In genomic region chr16:72066747-72067146, GRCh38 we compare ENCODE assay signal across 8 cellular contexts. TPM values are rescaled to one million over a fixed set of nuclear protein-coding genes. Genes with fewer than 3 reads are reported as not detected.
DNase-seq lines count a peak whose midpoint lies in the region; ATAC-seq and TF ChIP-seq lines count a peak whose summit lies in the region.
"Had no signal": no experiment of that assay in that cellular context is flagged by ENCODE, and none has a peak within 500 bp of the region (broad histone marks: within the 10 kb centered on the region; RNA-seq: fewer than 3 reads in every experiment).

No MANE protein-coding gene starts in this region.

- DNase-seq in EL (peak; percentile 28), HEK293T (ENCODE audit: extremely low spot score) (peak; percentile 38), RPMI7951 (ENCODE audit: low read depth) (peak; percentile 37), NCI-H526 treated with DMSO at 0.1 percent for 48 hours (lab: John Stamatoyannopoulos, UW) (no peak)
- peak in 6 of 9 donors; percentile 5 to 32 (median 16) for DNase-seq in naive thymus-derived CD4-positive, alpha-beta T cell
- no peak for DNase-seq in stimulated activated naive CD4-positive, alpha-beta T cell treated with Interleukin-2 at 50 U/mL for 16 hours (lab: John Stamatoyannopoulos, UW)

- no peaks in the 10 kb centered on the region for H3K27me3 Mint-ChIP-seq in naive thymus-derived CD4-positive, alpha-beta T cell

- no peaks in the 10 kb centered on the region for H3K27me3 ChIP-seq in naive thymus-derived CD4-positive, alpha-beta T cell (ENCODE audit: control insufficient read depth in 2 of 2, insufficient read depth in 2 of 2, low read length in 2 of 2)

- H3K27ac ChIP-seq in naive thymus-derived CD4-positive, alpha-beta T cell (ENCODE audit: low read depth, low read length): no peak overlapping the region

- no peak overlapping the region for H3K4me3 ChIP-seq in naive thymus-derived CD4-positive, alpha-beta T cell (ENCODE audit: low read length)

- CTCF ChIA-PET in HEK293T (lab: Yijun Ruan, JAX): interaction anchor here (0.6 to 1.2 kb wide), 6 partner anchors 11 to 577 kb away, joined by 3 to 5 read pairs (median 4); no protein-coding TSS in a partner anchor
- CTCF ChIA-PET in naive thymus-derived CD4-positive, alpha-beta T cell (lab: Charles Lee): interaction anchor here (0.9 to 1.2 kb wide), 2 partner anchors 20 to 29 kb away, joined by 3 read pairs; no protein-coding TSS in a partner anchor

- H3K9me3 Mint-ChIP-seq in naive thymus-derived CD4-positive, alpha-beta T cell: no peaks in the 10 kb centered on the region

- no peak overlapping the region for H3K4me3 Mint-ChIP-seq in naive thymus-derived CD4-positive, alpha-beta T cell

- no peak overlapping the region for H3K27ac Mint-ChIP-seq in naive thymus-derived CD4-positive, alpha-beta T cell

- no peaks in the 10 kb centered on the region for H3K9me3 ChIP-seq in naive thymus-derived CD4-positive, alpha-beta T cell (ENCODE audit: control insufficient read depth in 2 of 3, low read length in 3 of 3)

- POLR2A ChIA-PET in HEK293T (lab: Yijun Ruan, JAX): interaction anchor here (1.0 kb wide), 1 partner anchor 27 kb away, joined by 6 read pairs; the partner anchor contains the start of genes DHX38 and TXNL4B
- POLR2A ChIA-PET in naive thymus-derived CD4-positive, alpha-beta T cell (lab: Charles Lee): no interaction called here

- H3K36me3 Mint-ChIP-seq in naive thymus-derived CD4-positive, alpha-beta T cell: peaks cover 0 to 29% (median 0%) of the 10 kb centered on the region in 5 donors

- no peaks in the 10 kb centered on the region for H3K4me1 ChIP-seq in naive thymus-derived CD4-positive, alpha-beta T cell (ENCODE audit: control insufficient read depth in 2 of 2, insufficient read depth in 2 of 2, low read length in 2 of 2)

- intact Hi-C loops in naive thymus-derived CD4-positive, alpha-beta T cell (cut with micrococcal nuclease): loop anchor here (1.0 kb wide), 1 partner anchor 33 kb away; no protein-coding TSS in a partner anchor

- ATAC-seq in esophagus mucosa: peak; percentile 47
- peak; percentile 38 for ATAC-seq in naive thymus-derived CD4-positive, alpha-beta T cell

- H3K36me3 ChIP-seq in naive thymus-derived CD4-positive, alpha-beta T cell (ENCODE audit: control insufficient read depth in 2 of 3, insufficient read depth in 3 of 3, low read length in 3 of 3): no peaks in the 10 kb centered on the region

- no peaks in the 10 kb centered on the region for H3K4me1 Mint-ChIP-seq in naive thymus-derived CD4-positive, alpha-beta T cell

TF ChIP-seq in HEK293T, 16 proteins besides CTCF, POLR2A, EP300 and RAD21:
- TF ChIP-seq PKNOX1 (IDR thresholded peaks at IDR 0.05) (no peak), SP1 (IDR thresholded peaks at IDR 0.05) (no peak), ZNF384 (IDR thresholded peaks at IDR 0.05) (no peak), FOXM1 (IDR thresholded peaks at IDR 0.05; ENCODE audit: borderline replicate concordance) (no peak), ELF4 (IDR thresholded peaks at IDR 0.05) (no peak), CTBP1 (IDR thresholded peaks at IDR 0.05; ENCODE audit: borderline replicate concordance) (no peak), FOXA1 (IDR thresholded peaks at IDR 0.05) (no peak), HDGF (IDR thresholded peaks at IDR 0.05; ENCODE audit: borderline replicate concordance) (no peak)

RNA-seq across cellular contexts. Expression of gene HPR, which starts 3.7 kb away (rescaled TPM):
- total RNA-seq in RPMI7951 (2014; rRNA removed; shearing (Covaris generic)): not detected in 2 replicates
- not detected for total RNA-seq in esophagus mucosa
- not detected for total RNA-seq in naive thymus-derived CD4-positive, alpha-beta T cell
- under 1 TPM in 1 of 2 donors, not detected in 1; 0.34 TPM for polyA plus RNA-seq in naive thymus-derived CD4-positive, alpha-beta T cell
- total RNA-seq: activated CD8-positive, alpha-beta memory T cell treated with anti-CD3 and anti-CD28 coated beads for 36 hours had no signal

RNA-seq across cellular contexts. Expression of gene HP, which starts 12.4 kb away (rescaled TPM):
- not detected in 2 replicates for total RNA-seq in RPMI7951 (2014; rRNA removed; shearing (Covaris generic))
- 6.2 TPM for total RNA-seq in esophagus mucosa
- 1 to 10 TPM in 1 of 5 experiments, not detected in 4; 5.2 TPM for total RNA-seq in naive thymus-derived CD4-positive, alpha-beta T cell
- polyA plus RNA-seq in naive thymus-derived CD4-positive, alpha-beta T cell: under 1 TPM in 1 of 2 donors, not detected in 1; 0.26 TPM
- total RNA-seq: activated CD8-positive, alpha-beta memory T cell treated with anti-CD3 and anti-CD28 coated beads for 36 hours had no signal

RNA-seq across cellular contexts. Expression of gene TXNL4B, which starts 26.7 kb away (rescaled TPM):
- total RNA-seq in RPMI7951 (2014; rRNA removed; shearing (Covaris generic)): 12.6 and 13.2 TPM in 2 replicates
- 10.0 TPM for total RNA-seq in esophagus mucosa
- total RNA-seq in naive thymus-derived CD4-positive, alpha-beta T cell: 10 to 100 TPM; 12.5 to 20.9 (median 18.5) TPM
- 10 to 100 TPM; 13.4 to 22.0 TPM for polyA plus RNA-seq in naive thymus-derived CD4-positive, alpha-beta T cell

RNA-seq across cellular contexts. Expression of gene DHX38, which starts 26.9 kb away (rescaled TPM):
- total RNA-seq in RPMI7951 (2014; rRNA removed; shearing (Covaris generic)): 35.6 and 40.0 TPM in 2 replicates
- 29.5 TPM for total RNA-seq in esophagus mucosa
- total RNA-seq in naive thymus-derived CD4-positive, alpha-beta T cell: 100 to 1,000 TPM in 3 of 5 experiments, 10 to 100 TPM in 2; 90.1 to 113 (median 104) TPM
- polyA plus RNA-seq in naive thymus-derived CD4-positive, alpha-beta T cell: 10 to 100 TPM; 21.6 to 46.9 TPM

RNA-seq across cellular contexts. Expression of gene DHODH, which starts 58.2 kb away (rescaled TPM):
- 7.2 and 10.0 TPM in 2 replicates for total RNA-seq in RPMI7951 (2014; rRNA removed; shearing (Covaris generic))
- total RNA-seq in esophagus mucosa: 6.2 TPM
- 10 to 100 TPM in 3 of 5 experiments, 1 to 10 TPM in 2; 4.9 to 15.6 (median 14.0) TPM for total RNA-seq in naive thymus-derived CD4-positive, alpha-beta T cell
- 10 to 100 TPM in 1 of 2 donors, 1 to 10 TPM in 1; 9.6 to 13.5 TPM for polyA plus RNA-seq in naive thymus-derived CD4-positive, alpha-beta T cell

Comparison
In these comparisons a context has a peak if more than half of its experiments do, and no peak if none do; other contexts are left out.
1. DNase-seq: peak in EL (single experiment), HEK293T (single experiment), RPMI7951 (single experiment) and naive thymus-derived CD4-positive, alpha-beta T cell (6 of 9); none in NCI-H526 treated with DMSO at 0.1 percent for 48 hours (single experiment) and stimulated activated naive CD4-positive, alpha-beta T cell treated with Interleukin-2 at 50 U/mL for 16 hours (single experiment).